In the genomic region with DNA sequence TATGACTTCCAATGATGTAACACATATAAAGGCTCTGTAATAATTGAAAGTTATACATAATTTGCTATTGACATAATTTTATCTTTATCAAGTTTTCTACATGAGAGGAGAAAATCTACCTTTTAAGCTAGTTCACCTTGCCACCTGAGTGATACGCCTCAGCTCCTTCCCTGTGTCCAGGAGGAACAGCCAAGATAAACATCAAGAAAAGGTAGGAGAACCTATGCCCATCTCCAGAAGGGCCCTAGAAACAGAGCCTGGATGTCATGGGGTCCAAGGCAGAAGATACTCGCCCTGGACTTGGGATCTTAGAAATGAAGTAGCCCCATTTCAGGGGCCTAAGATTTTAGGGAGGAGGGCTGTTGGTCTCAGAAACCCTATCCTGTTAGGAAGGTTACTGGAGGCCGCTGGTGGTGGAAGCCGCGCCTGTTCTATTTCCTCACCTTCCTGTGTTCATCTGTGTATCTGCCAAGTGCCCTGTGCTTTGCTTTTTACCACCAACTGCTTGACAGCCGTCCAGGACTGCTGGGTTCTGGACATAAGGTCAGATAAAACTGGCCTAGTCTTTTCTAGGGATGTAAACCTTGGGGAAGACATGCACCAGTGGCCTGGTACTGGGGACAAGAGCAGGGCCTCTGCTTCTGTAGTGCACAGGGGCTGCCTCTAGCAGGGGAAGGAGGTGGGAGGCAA, we compare ENCODE assay signal across 1 cellular context.
TF ChIP-seq lines count a peak whose summit lies in the region.

No MANE protein-coding gene starts in this region.

TF ChIP-seq in liver, 16 proteins besides CTCF, POLR2A, EP300 and RAD21 (continued from another document):
- TF ChIP-seq, protein P1, sequence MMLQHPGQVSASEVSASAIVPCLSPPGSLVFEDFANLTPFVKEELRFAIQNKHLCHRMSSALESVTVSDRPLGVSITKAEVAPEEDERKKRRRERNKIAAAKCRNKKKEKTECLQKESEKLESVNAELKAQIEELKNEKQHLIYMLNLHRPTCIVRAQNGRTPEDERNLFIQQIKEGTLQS (IDR thresholded peaks at IDR 0.05) = no peak
- TF ChIP-seq HNF4A (conservative IDR thresholded peaks at IDR 0.05) (peak; percentile 85 to 93), JUND (IDR thresholded peaks at IDR 0.05) (peak; percentile 60 to 78)
